ENCODE assay signal across 1 cellular context in genomic region chr11:5522308-5522707, GRCh38.
A peak's percentile ranks its signal among the peaks of the same experiment; 100 is the strongest.
TF ChIP-seq lines count a peak whose summit lies in the region.

No MANE protein-coding gene starts in this region.

TF ChIP-seq in K562, 482 proteins besides CTCF, POLR2A, EP300 and RAD21 (continued from another document):
- no peak for TF ChIP-seq CHD7 (IDR thresholded peaks at IDR 0.05; ENCODE audit: low read depth, low read length)
- TF ChIP-seq NCOA2 (IDR thresholded peaks at IDR 0.05; ENCODE audit: partially characterized antibody in 2 of 2), result no peak
- no peak for TF ChIP-seq SMAD4 (CRISPR knock-in tag; conservative IDR thresholded peaks at IDR 0.05)
- TF ChIP-seq BCOR (IDR thresholded peaks at IDR 0.05), result no peak
- no peak for TF ChIP-seq SUPT5H (IDR thresholded peaks at IDR 0.05)
- TF ChIP-seq RBM17 (IDR thresholded peaks at IDR 0.05; ENCODE audit: borderline replicate concordance, low read depth, low read length), result no peak
- TF ChIP-seq ZNF695 (CRISPR knock-in tag; IDR thresholded peaks at IDR 0.05), result no peak
- TF ChIP-seq, protein P1, sequence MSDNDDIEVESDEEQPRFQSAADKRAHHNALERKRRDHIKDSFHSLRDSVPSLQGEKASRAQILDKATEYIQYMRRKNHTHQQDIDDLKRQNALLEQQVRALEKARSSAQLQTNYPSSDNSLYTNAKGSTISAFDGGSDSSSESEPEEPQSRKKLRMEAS (CRISPR knock-in tag; IDR thresholded peaks at IDR 0.05), result peak; percentile 34; the same call in 1 of the 2 replicates
- TF ChIP-seq, protein P2, sequence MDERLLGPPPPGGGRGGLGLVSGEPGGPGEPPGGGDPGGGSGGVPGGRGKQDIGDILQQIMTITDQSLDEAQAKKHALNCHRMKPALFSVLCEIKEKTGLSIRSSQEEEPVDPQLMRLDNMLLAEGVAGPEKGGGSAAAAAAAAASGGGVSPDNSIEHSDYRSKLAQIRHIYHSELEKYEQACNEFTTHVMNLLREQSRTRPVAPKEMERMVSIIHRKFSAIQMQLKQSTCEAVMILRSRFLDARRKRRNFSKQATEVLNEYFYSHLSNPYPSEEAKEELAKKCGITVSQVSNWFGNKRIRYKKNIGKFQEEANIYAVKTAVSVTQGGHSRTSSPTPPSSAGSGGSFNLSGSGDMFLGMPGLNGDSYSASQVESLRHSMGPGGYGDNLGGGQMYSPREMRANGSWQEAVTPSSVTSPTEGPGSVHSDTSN (CRISPR knock-in tag; IDR thresholded peaks at IDR 0.05; ENCODE audit: low read depth), result no peak
- TF ChIP-seq, protein P2 (tag; conservative IDR thresholded peaks at IDR 0.05; ENCODE audit: low read depth), result no peak
- TF ChIP-seq ZBTB40 (IDR thresholded peaks at IDR 0.05), result no peak
- TF ChIP-seq ZBTB40 (CRISPR knock-in tag; IDR thresholded peaks at IDR 0.05), result no peak
